Comparison of ENCODE assay signal across 8 cellular contexts in genomic region chr5:17217421-17218352, GRCh38. TPM values are rescaled to one million over a fixed set of nuclear protein-coding genes. Genes with fewer than 3 reads are reported as not detected.
DNase-seq lines count a peak whose midpoint lies in the region; ATAC-seq and TF ChIP-seq lines count a peak whose summit lies in the region.

Gene BASP1, plus strand, starts transcription at chr5:17217631. Its CDS starts 57,586 bp downstream, at chr5:17275217.

- POLR2A ChIA-PET in AG04449 (lab: Yijun Ruan, JAX) = interaction anchor here (0.5 to 2.3 kb wide), 5 partner anchors 21 to 481 kb away, joined by 3 to 7 read pairs (median 4); no protein-coding TSS in a partner anchor

- ATAC-seq in GM18520 (IDR thresholded peaks at IDR 0.05; ENCODE audit: unreplicated experiment) (peak; percentile 27), HG03025 (IDR thresholded peaks at IDR 0.05; ENCODE audit: low FRiP score, unreplicated experiment) (peak; percentile 33)

- peaks cover 31% of the 10 kb centered on the region for H3K4me1 ChIP-seq in neuron (ENCODE audit: insufficient read depth, low read length)

- peak within 1 kb of the TSS; percentile 94 for H2AFZ ChIP-seq in neuron (ENCODE audit: low read depth, low read length)

- H3K27me3 ChIP-seq in neuron (ENCODE audit: insufficient read depth, low read length) = no peaks in the 10 kb centered on the region

- H3K9me3 ChIP-seq in neuron (ENCODE audit: low read length) = no peaks in the 10 kb centered on the region

- no peak for DNase-seq in AG04449 (ENCODE audit: low read depth, low spot score)
- DNase-seq in NCI-H510A treated with DMSO at 0.1 percent for 48 hours (lab: John Stamatoyannopoulos, UW) = peak; percentile 86
- DNase-seq in activated naive CD4-positive, alpha-beta T cell treated with Interleukin-2 at 50 U/mL for 16 hours = peak; percentile 7
- no peak for DNase-seq in glomerular endothelial cell (ENCODE audit: extremely low read depth, low read depth, low spot score)
- DNase-seq in NCI-H187 (lab: John Stamatoyannopoulos, UW) = no peak

- peaks cover 15% of the 10 kb centered on the region for H3K36me3 ChIP-seq in neuron (ENCODE audit: insufficient read depth, low read length)

- peak within 1 kb of the TSS; percentile 95 for H3K4me3 ChIP-seq in AG04449 (ENCODE audit: low read depth, low read length)
- H3K4me3 ChIP-seq in neuron (ENCODE audit: low read length) = peak within 1 kb of the TSS; percentile 88

- no peak for TF ChIP-seq CTCF in AG04449 (IDR thresholded peaks at IDR 0.05; ENCODE audit: insufficient read depth, low read length, missing control alignments)

- CTCF ChIA-PET in AG04449 (lab: Yijun Ruan, JAX) = interaction anchor here (1.2 to 5.3 kb wide), 10 partner anchors 40 to 1099 kb away, joined by 3 to 184 read pairs (median 16); no protein-coding TSS in a partner anchor

RNA-seq across cellular contexts. Expression of gene BASP1, which starts in this region (rescaled TPM):
- total RNA-seq in glomerular endothelial cell = 57.8 and 85.2 TPM in 2 replicates

Comparison
In these comparisons a context has a peak if more than half of its experiments do, and no peak if none do; other contexts are left out.
1. DNase-seq: peak in NCI-H510A treated with DMSO at 0.1 percent for 48 hours (single experiment) and activated naive CD4-positive, alpha-beta T cell treated with Interleukin-2 at 50 U/mL for 16 hours (single experiment); none in AG04449 (single experiment), glomerular endothelial cell (single experiment) and NCI-H187 (0 of 2).